Comparison of ENCODE assay signal across 17 cellular contexts in genomic region chr3:127182848-127183714, GRCh38. TPM values are rescaled to one million over a fixed set of nuclear protein-coding genes. Genes with fewer than 3 reads are reported as not detected.
DNase-seq lines count a peak whose midpoint lies in the region; ATAC-seq lines count a peak whose summit lies in the region.
"Had no signal": no experiment of that assay in that cellular context is flagged by ENCODE, and none has a peak within 500 bp of the region (broad histone marks: within the 10 kb centered on the region; RNA-seq: fewer than 3 reads in every experiment).

No MANE protein-coding gene starts in this region.

- peak; percentile 41 for ATAC-seq in stimulated activated effector memory CD8-positive, alpha-beta T cell treated with anti-CD3 and anti-CD28 coated beads, Interleukin-12 subunit alpha, Interleukin-12 subunit beta, amount 100 ng/mL, for 72 hours
- no peak for ATAC-seq in HG02938 (IDR thresholded peaks at IDR 0.05; ENCODE audit: unreplicated experiment)

- H3K4me1 Mint-ChIP-seq in stimulated activated effector memory CD8-positive, alpha-beta T cell treated with anti-CD3 and anti-CD28 coated beads, Interleukin-12 subunit alpha, Interleukin-12 subunit beta, amount 100 ng/mL, for 72 hours: no peaks in the 10 kb centered on the region
- H3K4me1 Mint-ChIP-seq: mesothelial cell of epicardium had no signal

- no peak overlapping the region for H3K27ac Mint-ChIP-seq in stimulated activated effector memory CD8-positive, alpha-beta T cell treated with anti-CD3 and anti-CD28 coated beads, Interleukin-12 subunit alpha, Interleukin-12 subunit beta, amount 100 ng/mL, for 72 hours
- H3K27ac Mint-ChIP-seq: activated T-helper 2 cell treated with anti-CD3 and anti-CD28 coated beads, Interferon-gamma antibody, Interleukin-2, Interleukin-4, amounts not matched to agents 10 μg/mL and 5 μg/mL and 100 μg/mL, durations not matched to agents 14 hours and 24 hours and 36 hours; mesothelial cell of epicardium had no signal

- no peak overlapping the region for H3K4me3 Mint-ChIP-seq in stimulated activated effector memory CD8-positive, alpha-beta T cell treated with anti-CD3 and anti-CD28 coated beads, Interleukin-12 subunit alpha, Interleukin-12 subunit beta, amount 100 ng/mL, for 72 hours
- H3K4me3 Mint-ChIP-seq: mesothelial cell of epicardium had no signal

- H3K36me3 Mint-ChIP-seq in stimulated activated effector memory CD8-positive, alpha-beta T cell treated with anti-CD3 and anti-CD28 coated beads, Interleukin-12 subunit alpha, Interleukin-12 subunit beta, amount 100 ng/mL, for 72 hours: no peaks in the 10 kb centered on the region
- H3K36me3 Mint-ChIP-seq: mesothelial cell of epicardium had no signal

- in situ Hi-C loops in G401 (cut with HindIII; ENCODE audit: low sequenced_read_pairs): no loop called here

- DNase-seq in NCI-H82 (lab: John Stamatoyannopoulos, UW) (peak; percentile 79), NCI-H82 treated with DMSO at 0.1 percent for 48 hours (lab: John Stamatoyannopoulos, UW; ENCODE audit: unreplicated experiment) (no peak), NCI-H2171 treated with DMSO at 0.1 percent for 48 hours (lab: John Stamatoyannopoulos, UW) (peak; percentile 92), islet precursor cell (peak; percentile 50), SIG-M5 treated with dmso at 0.1 percent for 504 hours (lab: John Stamatoyannopoulos, UW; ENCODE audit: unreplicated experiment) (no peak), G401 (ENCODE audit: low spot score) (no peak)
- DNase-seq in stimulated activated effector memory CD8-positive, alpha-beta T cell treated with anti-CD3 and anti-CD28 coated beads, Interleukin-12 subunit alpha, Interleukin-12 subunit beta, amount 100 ng/mL, for 72 hours (ENCODE audit: low spot score in 2 of 2): peak in 1 of 2 donors; percentile 40
- DNase-seq: cortex of kidney, HCEC 1CT, MM.1S, NCI-H345, trophoblast cell had no signal

- no peaks in the 10 kb centered on the region for H3K9me3 Mint-ChIP-seq in stimulated activated effector memory CD8-positive, alpha-beta T cell treated with anti-CD3 and anti-CD28 coated beads, Interleukin-12 subunit alpha, Interleukin-12 subunit beta, amount 100 ng/mL, for 72 hours
- H3K9me3 Mint-ChIP-seq: activated T-helper 2 cell treated with anti-CD3 and anti-CD28 coated beads, Interferon-gamma antibody, Interleukin-2, Interleukin-4, amounts not matched to agents 10 μg/mL and 5 μg/mL and 100 μg/mL, durations not matched to agents 14 hours and 24 hours and 36 hours had no signal

RNA-seq across cellular contexts. Expression of gene PRR23E, which starts 9.8 kb away (rescaled TPM):
- total RNA-seq in G401 (2014; rRNA removed; shearing (Covaris generic)): not detected in 2 replicates
- total RNA-seq: activated T-helper 2 cell treated with anti-CD3 and anti-CD28 coated beads, Interferon-gamma antibody, Interleukin-2, Interleukin-4, amounts not matched to agents 10 μg/mL and 5 μg/mL and 100 μg/mL, durations not matched to agents 14 hours and 24 hours and 36 hours; ascending aorta; mesothelial cell of epicardium; ovary had no signal

Comparison
In these comparisons a context has a peak if more than half of its experiments do, and no peak if none do; other contexts are left out.
1. DNase-seq: peak in NCI-H82 (single experiment), NCI-H2171 treated with DMSO at 0.1 percent for 48 hours (single experiment) and islet precursor cell (single experiment); none in NCI-H82 treated with DMSO at 0.1 percent for 48 hours (single experiment), SIG-M5 treated with dmso at 0.1 percent for 504 hours (single experiment) and G401 (single experiment).